In genomic region chr14:96894966-96895365, GRCh38 we compare ENCODE assay signal across 18 cellular contexts.
DNase-seq lines count a peak whose midpoint lies in the region; ATAC-seq and TF ChIP-seq lines count a peak whose summit lies in the region.
"Had no signal": no experiment of that assay in that cellular context is flagged by ENCODE, and none has a peak within 500 bp of the region (broad histone marks: within the 10 kb centered on the region; RNA-seq: fewer than 3 reads in every experiment).

No MANE protein-coding gene starts in this region.

- peak overlapping the region; percentile 39 for H3K27ac Mint-ChIP-seq in osteocyte (ENCODE audit: unreplicated experiment)
- H3K27ac Mint-ChIP-seq: B cell had no signal

- no peaks in the 10 kb centered on the region for H3K9me2 ChIP-seq in PC-3 (replicated peaks; ENCODE audit: low read length)

- CTCF ChIA-PET in PC-3 (lab: Charles Lee) = no interaction called here

- in situ Hi-C loops in KBM-7 (cut with MboI; ENCODE audit: low pct_unique_long_range_greater_than_20kb, low sequenced_read_pairs) = no loop called here

- H2AFZ ChIP-seq in PC-3 (ENCODE audit: low read length) = no peak overlapping the region
- H2AFZ ChIP-seq: GM23248, PC-9 had no signal

- WGBS in ovary, 3 donors = 79 to 93% (median 85%) methylated on average over 8 of the region's 8 CpGs

- no peak for TF ChIP-seq CTCF in PC-3 (conservative IDR thresholded peaks at IDR 0.05; ENCODE audit: low read depth, low read length)
- TF ChIP-seq CTCF in fibroblast of pulmonary artery (IDR thresholded peaks at IDR 0.05; ENCODE audit: low read length, missing control alignments) = no peak
- no peak for TF ChIP-seq CTCF in osteocyte (IDR thresholded peaks at IDR 0.05)
- no peak for TF ChIP-seq CTCF in ovary (IDR thresholded peaks at IDR 0.05)

- no peaks in the 10 kb centered on the region for H3K27me3 Mint-ChIP-seq in osteocyte (ENCODE audit: unreplicated experiment)
- H3K27me3 Mint-ChIP-seq: B cell; CD4-positive, alpha-beta memory T cell had no signal

- H3K4me1 Mint-ChIP-seq in osteocyte (ENCODE audit: unreplicated experiment) = peaks cover 14% of the 10 kb centered on the region

- H3K4me3 ChIP-seq in PC-3 (ENCODE audit: low read length) (no peak overlapping the region), fibroblast of pulmonary artery (replicated peaks; ENCODE audit: low read depth, low read length) (no peak overlapping the region), ovary (no peak overlapping the region)
- H3K4me3 ChIP-seq: GM12878, GM23248, PC-9 had no signal

- no peaks in the 10 kb centered on the region for H4K20me1 ChIP-seq in PC-3 (ENCODE audit: low read length)

- H3K9me3 Mint-ChIP-seq in osteocyte (ENCODE audit: unreplicated experiment) = no peaks in the 10 kb centered on the region

- TF ChIP-seq EP300 in ovary (IDR thresholded peaks at IDR 0.05) = no peak

- no peaks in the 10 kb centered on the region for H3K36me3 Mint-ChIP-seq in osteocyte (ENCODE audit: unreplicated experiment)

- ATAC-seq in PC-3 = no peak
- ATAC-seq: HCT116 had no signal

- H3K4me3 Mint-ChIP-seq in osteocyte (ENCODE audit: unreplicated experiment) = no peak overlapping the region
- H3K4me3 Mint-ChIP-seq: B cell; CD4-positive, alpha-beta memory T cell had no signal

- H3K36me3 ChIP-seq in PC-3 (ENCODE audit: low read depth, low read length) (no peaks in the 10 kb centered on the region), ovary (no peaks in the 10 kb centered on the region)

- H3K9me3 ChIP-seq in PC-3 (ENCODE audit: low read length) (no peaks in the 10 kb centered on the region), ovary (no peaks in the 10 kb centered on the region)

- TF ChIP-seq POLR2A in ovary (IDR thresholded peaks at IDR 0.05) = no peak

- no peaks in the 10 kb centered on the region for H3K79me2 ChIP-seq in PC-3 (ENCODE audit: low read length)

- no peaks in the 10 kb centered on the region for H3K27me3 ChIP-seq in PC-3 (ENCODE audit: low read length)
- no peaks in the 10 kb centered on the region for H3K27me3 ChIP-seq in ovary

- DNase-seq in EL (peak; percentile 31), PC-3 (peak; percentile 7), fibroblast of pulmonary artery (ENCODE audit: low read depth) (peak; percentile 4), osteocyte (ENCODE audit: extremely low spot score, unreplicated experiment) (no peak), ovary (no peak), KBM-7 (no peak)
- DNase-seq in activated CD8-positive, alpha-beta memory T cell treated with anti-CD3 and anti-CD28 coated beads for 24 hours = no peak
- DNase-seq: CD4-positive, alpha-beta memory T cell; GM23248; NCI-H1436; NCI-H2029 treated with DMSO at 0.1 percent for 48 hours; NCI-H510A; NCI-H82; PC-9 had no signal

- intact Hi-C loops in PC-3 (cut with micrococcal nuclease) = no loop called here
- intact Hi-C loops in ovary (cut with DNase I) = no loop called here

- H3F3A ChIP-seq in PC-3 (ENCODE audit: low read length, unreplicated experiment) = no peaks in the 10 kb centered on the region

- POLR2A ChIA-PET in PC-3 (lab: Charles Lee; ENCODE audit: unreplicated experiment) = no interaction called here

- no peak overlapping the region for H3K4me2 ChIP-seq in PC-3 (ENCODE audit: low read length)
- H3K4me2 ChIP-seq: PC-9 had no signal

- H3K4me1 ChIP-seq in PC-3 (ENCODE audit: insufficient read depth, low read length) (no peaks in the 10 kb centered on the region), ovary (ENCODE audit: insufficient read depth) (no peaks in the 10 kb centered on the region)

- BruUV-seq in PC-3 (replicated peaks; lab: Mats Ljungman, UMichigan) = no TSS peak

- H3K27ac ChIP-seq in PC-3 (ENCODE audit: low read length) = no peak overlapping the region
- no peak overlapping the region for H3K27ac ChIP-seq in ovary
- H3K27ac ChIP-seq: GM23248, HL-60, PC-9 had no signal

- H3K9ac ChIP-seq in PC-3 (ENCODE audit: low read length) = no peak overlapping the region
- H3K9ac ChIP-seq: GM23248 had no signal

Comparison
In these comparisons a context has a peak if more than half of its experiments do, and no peak if none do; other contexts are left out.
1. DNase-seq: peak in EL (single experiment), PC-3 (single experiment) and fibroblast of pulmonary artery (single experiment); none in osteocyte (single experiment), ovary (0 of 5), activated CD8-positive, alpha-beta memory T cell treated with anti-CD3 and anti-CD28 coated beads for 24 hours (single experiment) and KBM-7 (single experiment).